Comparison of ENCODE assay signal across 16 cellular contexts in the genomic region with DNA sequence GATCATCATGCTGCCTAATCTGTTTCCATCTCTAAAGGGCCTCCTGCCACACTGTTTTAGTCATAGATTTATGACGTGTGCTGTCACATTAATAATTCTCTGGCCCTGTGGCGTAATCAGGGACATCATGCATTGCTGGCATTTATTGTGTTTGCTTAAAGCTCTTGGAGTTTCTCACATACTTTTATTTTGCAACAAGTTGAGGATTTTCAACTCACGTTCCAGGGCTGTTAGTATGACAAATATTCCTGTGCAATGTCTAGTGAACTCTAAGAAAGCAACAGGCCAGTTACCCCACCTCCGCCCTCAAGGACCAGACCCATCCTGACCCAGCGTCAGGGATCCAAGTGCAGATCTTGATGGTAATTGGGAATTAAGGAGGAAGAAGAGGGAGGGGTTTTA. TPM values are rescaled to one million over a fixed set of nuclear protein-coding genes. Genes with fewer than 3 reads are reported as not detected.
A peak's percentile ranks its signal among the peaks of the same experiment; 100 is the strongest.
DNase-seq lines count a peak whose midpoint lies in the region; ATAC-seq, FAIRE-seq and TF ChIP-seq lines count a peak whose summit lies in the region.
"Had no signal": no experiment of that assay in that cellular context is flagged by ENCODE, and none has a peak within 500 bp of the region (broad histone marks: within the 10 kb centered on the region; RNA-seq: fewer than 3 reads in every experiment).

No MANE protein-coding gene starts in this region.

- H3K27me3 ChIP-seq in GM23248 (replicated peaks; ENCODE audit: insufficient read depth) (no peaks in the 10 kb centered on the region), K562 (ENCODE audit: control insufficient read depth in 2 of 2, insufficient read depth in 2 of 2, low read length in 2 of 2) (peaks cover 0 to 6% of the 10 kb centered on the region in 2 experiments; a peak in 3 of 5 replicates), right lobe of liver (peaks cover 3 to 4% of the 10 kb centered on the region in 2 donors)

- TF ChIP-seq EP300 in A549 (IDR thresholded peaks at IDR 0.05) (peak; percentile 51 to 64; a peak in 2 of 5 replicates), K562 (IDR thresholded peaks at IDR 0.05; ENCODE audit: low read length) (no peak)

- peak; percentile 88 to 95 for ATAC-seq in A549
- ATAC-seq in K562: no peak
- ATAC-seq in right lobe of liver: peak; percentile 19 to 72 (median 55)
- no peak for ATAC-seq in GM21447 (IDR thresholded peaks at IDR 0.05; ENCODE audit: unreplicated experiment)
- no peak for ATAC-seq in GM19455 (IDR thresholded peaks at IDR 0.05; ENCODE audit: unreplicated experiment)
- ATAC-seq in HG03025 (IDR thresholded peaks at IDR 0.05; ENCODE audit: low FRiP score, unreplicated experiment): no peak
- no peak for ATAC-seq in GM19351 (IDR thresholded peaks at IDR 0.05; ENCODE audit: unreplicated experiment)

- TF ChIP-seq RAD21 in A549 (conservative IDR thresholded peaks at IDR 0.05 in 1 of 2, IDR thresholded peaks at IDR 0.05 in 1 of 2) (no peak), K562 (CRISPR knock-in tag; conservative IDR thresholded peaks at IDR 0.05 in 1 of 2, IDR thresholded peaks at IDR 0.05 in 1 of 2) (no peak)

- BruUV-seq in K562 (replicated peaks; lab: Mats Ljungman, UMichigan): no TSS peak

- H3K4me3 ChIP-seq in A549 (no peak overlapping the region), GM23248 (no peak overlapping the region), K562 (no peak overlapping the region), right lobe of liver (no peak overlapping the region)
- H3K4me3 ChIP-seq: skin epidermis had no signal

- TF ChIP-seq CTCF in A549 (IDR thresholded peaks at IDR 0.05) (no peak), K562 (IDR thresholded peaks at IDR 0.05 in 2 of 3, conservative IDR thresholded peaks at IDR 0.05 in 1 of 3; ENCODE audit: insufficient read depth in 2 of 3, low read depth in 1 of 3, low read length in 3 of 3) (no peak), right lobe of liver (IDR thresholded peaks at IDR 0.05) (no peak)

- no peaks in the 10 kb centered on the region for H3K9me1 ChIP-seq in K562 (ENCODE audit: control insufficient read depth, insufficient read depth, low read length)

- H3K9me3 ChIP-seq in A549 (no peaks in the 10 kb centered on the region), GM23248 (ENCODE audit: low read depth) (no peaks in the 10 kb centered on the region), K562 (replicated peaks; ENCODE audit: control insufficient read depth, insufficient read depth, low read depth, low read length) (no peaks in the 10 kb centered on the region), right lobe of liver (no peaks in the 10 kb centered on the region)
- H3K9me3 ChIP-seq: neutrophil had no signal

- 24% methylated on average over 5 of the region's 5 CpGs for WGBS in A549 (ENCODE audit: missing lambda C conversion rate)
- WGBS in GM23248 (ENCODE audit: low coverage in 1 of 2, low lambda C conversion rate in 2 of 2, missing lambda C conversion rate in 2 of 2), 2 experiments: 46 to 49% methylated on average over 5 of the region's 5 CpGs
- WGBS in K562 (ENCODE audit: insufficient coverage, low coverage, missing lambda C conversion rate): 2% methylated on average over 4 of the region's 5 CpGs
- 25% methylated on average over 5 of the region's 5 CpGs for WGBS in right lobe of liver (ENCODE audit: insufficient coverage, low coverage, low lambda C conversion rate, missing lambda C conversion rate)

- H4K20me1 ChIP-seq in GM23248 (ENCODE audit: insufficient read depth): no peaks in the 10 kb centered on the region
- no peaks in the 10 kb centered on the region for H4K20me1 ChIP-seq in K562 (replicated peaks; ENCODE audit: control insufficient read depth, insufficient read depth, low read length)

- in situ Hi-C loops in GM23248 (cut with MboI) (loop anchor here (10.0 kb wide), 2 partner anchors 122 to 332 kb away; no protein-coding TSS in a partner anchor), K562 (cut with MboI) (loop anchor here (10.0 to 25.0 kb wide), 2 partner anchors 119 to 222 kb away; no protein-coding TSS in a partner anchor)

- H3K4me1 ChIP-seq in A549: peaks cover 24% of the 10 kb centered on the region
- H3K4me1 ChIP-seq in GM23248 (ENCODE audit: insufficient read depth): peaks cover 12% of the 10 kb centered on the region; the same call in 1 of the 2 replicates
- no peaks in the 10 kb centered on the region for H3K4me1 ChIP-seq in K562 (replicated peaks in 1 of 2; ENCODE audit: control insufficient read depth in 2 of 2, insufficient read depth in 2 of 2, low read length in 2 of 2)
- H3K4me1 ChIP-seq in right lobe of liver: no peaks in the 10 kb centered on the region

- no peak overlapping the region for H2AFZ ChIP-seq in GM23248
- no peak overlapping the region for H2AFZ ChIP-seq in K562 (ENCODE audit: low read depth, low read length)

- TF ChIP-seq POLR2A in A549 (IDR thresholded peaks at IDR 0.05; ENCODE audit: low read length): no peak
- TF ChIP-seq POLR2A in K562 (conservative IDR thresholded peaks at IDR 0.05): no peak
- no peak for TF ChIP-seq POLR2A in right lobe of liver (IDR thresholded peaks at IDR 0.05)

- no peaks in the 10 kb centered on the region for H3K9me2 ChIP-seq in GM23248 (ENCODE audit: insufficient read depth)

- H3K36me3 ChIP-seq in GM23248 (ENCODE audit: low read depth): no peaks in the 10 kb centered on the region
- H3K36me3 ChIP-seq in K562 (ENCODE audit: control insufficient read depth, insufficient read depth, low read length): no peaks in the 10 kb centered on the region
- no peaks in the 10 kb centered on the region for H3K36me3 ChIP-seq in right lobe of liver
- H3K36me3 ChIP-seq: neutrophil had no signal

- H3K27ac ChIP-seq in A549 (peak overlapping the region; percentile 43 to 75; a peak in 4 of 6 replicates), GM23248 (0 out of 2 replicates have a peak overlapping the region, but pooled peaks have one; percentile 2), K562 (ENCODE audit: extremely low read depth, low read depth, low read length) (no peak overlapping the region), right lobe of liver (no peak overlapping the region)
- H3K27ac ChIP-seq: neutrophil, skin epidermis had no signal

- H3K4me2 ChIP-seq in A549 (peak overlapping the region; percentile 45), GM23248 (ENCODE audit: unreplicated experiment) (no peak overlapping the region), K562 (ENCODE audit: insufficient read depth, low read length) (no peak overlapping the region)

- H3K9ac ChIP-seq in GM23248 (no peak overlapping the region), K562 (ENCODE audit: insufficient read depth in 1 of 2, low read depth in 2 of 2, low read length in 2 of 2) (no peak overlapping the region)

- POLR2A ChIA-PET in A549 (lab: Yijun Ruan, JAX) (no interaction called here), K562 (lab: Yijun Ruan, JAX) (no interaction called here)

- peak; percentile 35 to 84 for DNase-seq in A549 (ENCODE audit: low read depth in 1 of 2, low spot score in 1 of 2)
- peak; percentile 73 for DNase-seq in GM23248
- no peak for DNase-seq in K562 (ENCODE audit: extremely low read depth in 1 of 4, low spot score in 3 of 4)
- DNase-seq in right lobe of liver: no peak
- DNase-seq: activated T-cell treated with anti-CD3 and anti-CD28 coated beads, Interleukin-2, amount 50 U/mL, for 48 hours; dermis blood vessel endothelial cell; DMS 273 treated with DMSO at 0.1 percent for 48 hours; SHP77 treated with DMSO at 0.1 percent for 48 hours; stimulated activated naive CD4-positive, alpha-beta T cell treated with Interleukin-2 at 50 U/mL for 16 hours had no signal

- FAIRE-seq in A549 (lab: Jason Lieb, UNC): peak; percentile 96
- no peak for FAIRE-seq in K562 (lab: Jason Lieb, UNC)

- no peaks in the 10 kb centered on the region for H3K79me2 ChIP-seq in GM23248 (ENCODE audit: insufficient read depth)
- H3K79me2 ChIP-seq in K562 (ENCODE audit: control insufficient read depth, insufficient read depth, low read length): no peaks in the 10 kb centered on the region

- H3F3A ChIP-seq in GM23248 (ENCODE audit: insufficient read depth): no peaks in the 10 kb centered on the region

- CTCF ChIA-PET in A549 (lab: Yijun Ruan, JAX) (interaction anchor here (0.9 to 1.5 kb wide), 2 partner anchors 43 to 222 kb away, joined by 3 to 6 read pairs; no protein-coding TSS in a partner anchor), K562 (lab: Yijun Ruan, JAX; ENCODE audit: low intra/inter-chr PET ratio) (no interaction called here)

- intact Hi-C loops in K562 (cut with micrococcal nuclease): loop anchor here (10.0 kb wide), 1 partner anchor 312 kb away; no protein-coding TSS in a partner anchor
- intact Hi-C loops in right lobe of liver (cut with DNase I): no loop called here

RNA-seq across cellular contexts. Expression of gene PIGA, which starts 7.8 kb away (rescaled TPM):
- polyA plus RNA-seq in A549 (2011; rRNA removed): 19.7 and 21.2 TPM in 2 replicates
- polyA plus RNA-seq in A549 (2012; cell fraction: cytosol; rRNA removed): 3.4 and 4.5 TPM in 2 replicates
- polyA plus RNA-seq in A549 (2012; cell fraction: nucleus; rRNA removed): 4.2 and 7.9 TPM in 2 replicates
- polyA plus RNA-seq in A549 (2017; fragmentation: RNase III; extraction: RNeasy Plus Mini Kit Qiagen cat#74134 plus additional on column Dnase treatment): 9.5 to 10.8 TPM (median 9.8 TPM) in 3 replicates
- 21.6 and 22.0 TPM in 2 replicates for polyA minus RNA-seq in A549 (2011; rRNA and poly(A)+ RNA removed)
- 8.9 and 19.0 TPM in 2 replicates for total RNA-seq in GM23248 (2014; rRNA removed; shearing (Covaris generic))
- polyA plus RNA-seq in GM23248 (2016; fragmentation: Nextera tagmentation; extraction: Ambion mirVana): 4.6 and 4.7 TPM in 2 replicates
- total RNA-seq in K562 (2011; cell fraction: chromatin; rRNA removed; ENCODE audit: low replicate concordance): 51.5 and 81.3 TPM in 2 replicates
- total RNA-seq in K562 (2011; cell fraction: nucleolus; rRNA removed): 19.5 and 21.6 TPM in 2 replicates
- total RNA-seq in K562 (2011; cell fraction: nucleoplasm; rRNA removed): 44.0 and 93.4 TPM in 2 replicates
- total RNA-seq in K562 (2014; rRNA removed): 14.8 and 16.0 TPM in 2 replicates
- 28.5 and 32.8 TPM in 2 replicates for total RNA-seq in K562 (2014; rRNA removed; fragmentation: Illumina TruSeq; extraction: Trizol)
- total RNA-seq in K562 (2015; rRNA removed; fragmentation: Illumina TruSeq; extraction: Trizol): 20.6 and 23.5 TPM in 2 replicates
- 26.5 and 28.0 TPM in 2 replicates for total RNA-seq in K562 (2021)
- polyA plus RNA-seq in K562 (2011; rRNA removed): 32.3 and 36.9 TPM in 2 replicates
- 9.9 and 15.7 TPM in 2 replicates for polyA plus RNA-seq in K562 (2011; cell fraction: cytosol; rRNA removed)
- polyA plus RNA-seq in K562 (2011; cell fraction: nucleus; rRNA removed): 38.0 and 39.6 TPM in 2 replicates
- polyA plus RNA-seq in K562 (2012): 12.3 and 17.0 TPM in 2 replicates
- polyA plus RNA-seq in K562 (2014; fragmentation: Illumina TruSeq; extraction: Trizol): 22.8 and 23.9 TPM in 2 replicates
- polyA plus RNA-seq in K562 (2014; fragmentation: Nextera tagmentation; extraction: Ambion mirVana): 10 to 100 TPM; 21.6 to 31.2 TPM
- 14.7 and 16.9 TPM in 2 replicates for polyA plus RNA-seq in K562 (2014; rRNA removed)
- polyA minus RNA-seq in K562 (2011; rRNA and poly(A)+ RNA removed): 56.2 and 69.2 TPM in 2 replicates
- polyA minus RNA-seq in K562 (2011; cell fraction: cytosol; rRNA and poly(A)+ RNA removed): 12.7 and 13.6 TPM in 2 replicates
- 27.6 and 52.5 TPM in 2 replicates for polyA minus RNA-seq in K562 (2011; cell fraction: nucleus; rRNA and poly(A)+ RNA removed)
- total RNA-seq in right lobe of liver: 10 to 100 TPM in 1 of 6 experiments, 1 to 10 TPM in 5; 4.8 to 12.5 (median 7.3) TPM

RNA-seq across cellular contexts. Expression of gene ASB11, which starts 27.6 kb away (rescaled TPM):
- polyA plus RNA-seq in A549 (2011; rRNA removed) (not detected in 2 replicates), A549 (2017; fragmentation: RNase III; extraction: RNeasy Plus Mini Kit Qiagen cat#74134 plus additional on column Dnase treatment) (not detected in 3 replicates), GM23248 (2016; fragmentation: Nextera tagmentation; extraction: Ambion mirVana) (not detected in 2 replicates), K562 (2011; rRNA removed) (not detected in 2 replicates), K562 (2014; fragmentation: Illumina TruSeq; extraction: Trizol) (not detected in 2 replicates), K562 (2014; fragmentation: Nextera tagmentation; extraction: Ambion mirVana) (not detected), K562 (2014; rRNA removed) (not detected in 2 replicates)
- polyA plus RNA-seq in A549 (2012; cell fraction: cytosol; rRNA removed): not detected in 2 replicates
- not detected in 2 replicates for polyA plus RNA-seq in A549 (2012; cell fraction: nucleus; rRNA removed)
- not detected in 2 replicates for polyA minus RNA-seq in A549 (2011; rRNA and poly(A)+ RNA removed)
- total RNA-seq in GM23248 (2014; rRNA removed; shearing (Covaris generic)): not detected in 2 replicates
- not detected in 2 replicates for total RNA-seq in K562 (2011; cell fraction: chromatin; rRNA removed; ENCODE audit: low replicate concordance)
- not detected in 2 replicates for total RNA-seq in K562 (2011; cell fraction: nucleolus; rRNA removed)
- not detected in 2 replicates for total RNA-seq in K562 (2011; cell fraction: nucleoplasm; rRNA removed)
- total RNA-seq in K562 (2014; rRNA removed) (not detected in 2 replicates), K562 (2014; rRNA removed; fragmentation: Illumina TruSeq; extraction: Trizol) (not detected in 2 replicates), K562 (2015; rRNA removed; fragmentation: Illumina TruSeq; extraction: Trizol) (not detected in 2 replicates), K562 (2021) (not detected in 2 replicates), right lobe of liver (not detected)
- not detected in 2 replicates for polyA plus RNA-seq in K562 (2011; cell fraction: cytosol; rRNA removed)
- polyA plus RNA-seq in K562 (2011; cell fraction: nucleus; rRNA removed): not detected in 2 replicates
- 0.07 TPM in 1 of 2 replicates, not detected in the other for polyA plus RNA-seq in K562 (2012)
- polyA minus RNA-seq in K562 (2011; rRNA and poly(A)+ RNA removed): not detected in 2 replicates
- not detected in 2 replicates for polyA minus RNA-seq in K562 (2011; cell fraction: cytosol; rRNA and poly(A)+ RNA removed)
- polyA minus RNA-seq in K562 (2011; cell fraction: nucleus; rRNA and poly(A)+ RNA removed): not detected in 2 replicates
- total RNA-seq: dermis blood vessel endothelial cell, fibroblast of lung had no signal
- polyA plus RNA-seq: fibroblast of lung had no signal

RNA-seq across cellular contexts. Expression of gene VEGFD, which starts 41.1 kb away (rescaled TPM):
- polyA plus RNA-seq in A549 (2011; rRNA removed) (1.8 and 2.0 TPM in 2 replicates), A549 (2017; fragmentation: RNase III; extraction: RNeasy Plus Mini Kit Qiagen cat#74134 plus additional on column Dnase treatment) (0.57 to 0.66 TPM (median 0.62 TPM) in 3 replicates), GM23248 (2016; fragmentation: Nextera tagmentation; extraction: Ambion mirVana) (not detected in 2 replicates), K562 (2011; rRNA removed) (0.03 TPM in 1 of 2 replicates, not detected in the other), K562 (2014; fragmentation: Illumina TruSeq; extraction: Trizol) (not detected in 2 replicates), K562 (2014; fragmentation: Nextera tagmentation; extraction: Ambion mirVana) (not detected), K562 (2014; rRNA removed) (not detected in 2 replicates)
- 0.63 and 1.0 TPM in 2 replicates for polyA plus RNA-seq in A549 (2012; cell fraction: cytosol; rRNA removed)
- polyA plus RNA-seq in A549 (2012; cell fraction: nucleus; rRNA removed): 3.0 and 7.6 TPM in 2 replicates
- polyA minus RNA-seq in A549 (2011; rRNA and poly(A)+ RNA removed): 0.44 and 0.54 TPM in 2 replicates
- total RNA-seq in GM23248 (2014; rRNA removed; shearing (Covaris generic)): not detected in 2 replicates
- 0.33 TPM in 1 of 2 replicates, not detected in the other for total RNA-seq in K562 (2011; cell fraction: chromatin; rRNA removed; ENCODE audit: low replicate concordance)
- not detected in 2 replicates for total RNA-seq in K562 (2011; cell fraction: nucleolus; rRNA removed)
- 0.29 and 0.31 TPM in 2 replicates for total RNA-seq in K562 (2011; cell fraction: nucleoplasm; rRNA removed)
- total RNA-seq in K562 (2014; rRNA removed) (not detected in 2 replicates), K562 (2014; rRNA removed; fragmentation: Illumina TruSeq; extraction: Trizol) (not detected in 2 replicates), K562 (2015; rRNA removed; fragmentation: Illumina TruSeq; extraction: Trizol) (not detected in 2 replicates), K562 (2021) (0.31 TPM in 1 of 2 replicates, not detected in the other), right lobe of liver (under 1 TPM; 0.22 to 0.49 (median 0.33) TPM)
- polyA plus RNA-seq in K562 (2011; cell fraction: cytosol; rRNA removed): not detected in 2 replicates
- polyA plus RNA-seq in K562 (2011; cell fraction: nucleus; rRNA removed): 0.27 and 0.29 TPM in 2 replicates
- polyA plus RNA-seq in K562 (2012): 0.05 TPM in 1 of 2 replicates, not detected in the other
- 0.09 TPM in 1 of 2 replicates, not detected in the other for polyA minus RNA-seq in K562 (2011; rRNA and poly(A)+ RNA removed)
- not detected in 2 replicates for polyA minus RNA-seq in K562 (2011; cell fraction: cytosol; rRNA and poly(A)+ RNA removed)
- polyA minus RNA-seq in K562 (2011; cell fraction: nucleus; rRNA and poly(A)+ RNA removed): 0.33 TPM in 1 of 2 replicates, not detected in the other

Comparison
In these comparisons a context has a peak if more than half of its experiments do, and no peak if none do; other contexts are left out.
1. ATAC-seq: peak in A549 (2 of 2) and right lobe of liver (4 of 4); none in K562 (single experiment), GM21447 (single experiment), GM19455 (single experiment), HG03025 (single experiment) and GM19351 (single experiment).
2. DNase-seq: peak in A549 (2 of 2) and GM23248 (single experiment); none in K562 (0 of 4) and right lobe of liver (0 of 3).
3. H3K27ac ChIP-seq: peak in A549 (2 of 2) and GM23248 (single experiment); none in K562 (single experiment) and right lobe of liver (0 of 3).
4. Of the 35 proteins assayed by ChIP-seq in both K562 and A549: peak only in K562: none; only in A549: CEBPB, EP300, JUN, JUNB, MAFK and MAX; in both: none; in neither: 29.